Comparison of ENCODE assay signal across 25 cellular contexts in genomic region chr11:108927791-108928545, GRCh38.
DNase-seq lines count a peak whose midpoint lies in the region; ATAC-seq and TF ChIP-seq lines count a peak whose summit lies in the region.
"Had no signal": no experiment of that assay in that cellular context is flagged by ENCODE, and none has a peak within 500 bp of the region (broad histone marks: within the 10 kb centered on the region; RNA-seq: fewer than 3 reads in every experiment).

No MANE protein-coding gene starts in this region.

- H3K27ac ChIP-seq in RWPE2 (ENCODE audit: poor library complexity, severe bottlenecking) = peak overlapping the region; percentile 73
- H3K27ac ChIP-seq: BLaER1, KMS-11, right lobe of liver, transverse colon had no signal

- H3K4me3 ChIP-seq in RWPE2 (ENCODE audit: severe bottlenecking) (no peak overlapping the region), H7 (ENCODE audit: insufficient read depth, low read depth, low read length) (no peak overlapping the region)
- H3K4me3 ChIP-seq: BLaER1, right lobe of liver, transverse colon had no signal

- DNase-seq in NCI-H748 (lab: John Stamatoyannopoulos, UW; ENCODE audit: unreplicated experiment) = peak; percentile 16
- DNase-seq in NCI-H748 treated with DMSO at 0.1 percent for 48 hours (lab: John Stamatoyannopoulos, UW) = no peak
- DNase-seq in RWPE2 (ENCODE audit: low spot score) = no peak
- DNase-seq in fibroblast of gingiva (ENCODE audit: low read depth) = peak; percentile 17
- DNase-seq in SHP77 treated with DMSO at 0.1 percent for 48 hours (lab: John Stamatoyannopoulos, UW) = no peak
- no peak for DNase-seq in RPMI8226
- no peak for DNase-seq in H7
- DNase-seq: activated CD4-positive, alpha-beta T cell treated with anti-CD3 and anti-CD28 coated beads for 4 hours; activated naive CD4-positive, alpha-beta T cell treated with anti-CD3 and anti-CD28 coated beads, Interleukin-2, amount 10 ng/mL, durations not matched to agents 7 days and 5 days; activated T-cell treated with anti-CD3 and anti-CD28 coated beads, Interleukin-2, amount 50 U/mL, for 48 hours; cerebellar nuclear complex; COR-L47; DMS79 treated with DMSO at 0.1 percent for 48 hours; effector CD4-positive, alpha-beta T cell; NCI-H1092; NCI-H2081 treated with DMSO at 0.1 percent for 48 hours; NCI-H524 treated with DMSO at 0.1 percent for 48 hours; right lobe of liver; stimulated activated CD4-positive, alpha-beta T cell treated with anti-CD3 and anti-CD28 coated beads, Interleukin-15, amount 100 ng/mL, for 24 hours; T-helper 17 cell; transverse colon had no signal

- H3K36me3 ChIP-seq in RWPE2 (ENCODE audit: low read depth) (no peaks in the 10 kb centered on the region; the same call in 1 of the 2 replicates), H7 (replicated peaks; ENCODE audit: control insufficient read depth, insufficient read depth, low read length) (no peaks in the 10 kb centered on the region)
- H3K36me3 ChIP-seq: right lobe of liver, transverse colon had no signal

- ATAC-seq in RWPE2 (ENCODE audit: low read depth) (no peak), GM19023 (IDR thresholded peaks at IDR 0.05; ENCODE audit: unreplicated experiment) (no peak)
- ATAC-seq: natural killer cell treated with Interleukin-12 subunit alpha and Interleukin-12 subunit beta and Interleukin-15 and Interleukin-18, amount 100 ng/mL, for 72 hours; right lobe of liver; T-helper 17 cell had no signal

- H3K27me3 ChIP-seq in RWPE2 (ENCODE audit: insufficient read depth, poor library complexity, severe bottlenecking) (no peaks in the 10 kb centered on the region), H7 (ENCODE audit: control insufficient read depth, insufficient read depth, low read length) (no peaks in the 10 kb centered on the region)
- H3K27me3 ChIP-seq: BLaER1, right lobe of liver, transverse colon had no signal

- no peaks in the 10 kb centered on the region for H3K9me3 ChIP-seq in RWPE2 (ENCODE audit: severe bottlenecking)
- H3K9me3 ChIP-seq: BLaER1, right lobe of liver, transverse colon had no signal

- H3K4me1 ChIP-seq in RWPE2 (ENCODE audit: insufficient read depth, poor library complexity, severe bottlenecking) = peaks cover 44% of the 10 kb centered on the region
- H3K4me1 ChIP-seq: BLaER1, right lobe of liver, transverse colon had no signal

- no peak for TF ChIP-seq CTCF in RWPE2 (IDR thresholded peaks at IDR 0.05; ENCODE audit: poor library complexity, severe bottlenecking)

Comparison
In these comparisons a context has a peak if more than half of its experiments do, and no peak if none do; other contexts are left out.
1. DNase-seq: peak in NCI-H748 (single experiment) and fibroblast of gingiva (single experiment); none in NCI-H748 treated with DMSO at 0.1 percent for 48 hours (single experiment), RWPE2 (single experiment), SHP77 treated with DMSO at 0.1 percent for 48 hours (single experiment), RPMI8226 (single experiment) and H7 (single experiment).